1 cellular context compared by ENCODE assay signal in genomic region chr7:103915958-103916357, GRCh38.
TF ChIP-seq lines count a peak whose summit lies in the region.

No MANE protein-coding gene starts in this region.

TF ChIP-seq in K562, 482 proteins besides CTCF, POLR2A, EP300 and RAD21 (continued from another document and continues in another):
- TF ChIP-seq CTCFL (IDR thresholded peaks at IDR 0.05; ENCODE audit: borderline replicate concordance, insufficient read depth, low read depth, low read length, poor library complexity, severe bottlenecking) (no peak), XRCC4 (IDR thresholded peaks at IDR 0.05; ENCODE audit: extremely low read depth, insufficient read depth, insufficient read length) (no peak), RUNX1 (IDR thresholded peaks at IDR 0.05; ENCODE audit: low read depth) (no peak), PREB (CRISPR knock-in tag; IDR thresholded peaks at IDR 0.05) (no peak), MBD1 (CRISPR knock-in tag; IDR thresholded peaks at IDR 0.05) (no peak), RFX1 (IDR thresholded peaks at IDR 0.05) (peak; percentile 47; the same call in 1 of the 2 replicates), GTF3C2 (IDR thresholded peaks at IDR 0.05; ENCODE audit: borderline replicate concordance, extremely low read depth, insufficient read length) (no peak), SOX6 (IDR thresholded peaks at IDR 0.05) (peak; percentile 30; the same call in 1 of the 2 replicates), ZNF318 (IDR thresholded peaks at IDR 0.05; ENCODE audit: borderline replicate concordance in 1 of 2, low read depth in 1 of 2) (peak in 1 of 2 experiments; percentile 34; a peak in 1 of 4 replicates), YY1 (IDR thresholded peaks at IDR 0.05; ENCODE audit: borderline replicate concordance in 1 of 3, control insufficient read depth in 1 of 3, extremely low read depth in 1 of 3, insufficient read depth in 3 of 3, insufficient read length in 1 of 3, insufficient replicate concordance in 2 of 3, low read depth in 1 of 3, low read length in 2 of 3) (peak in 1 of 3 experiments; percentile 29), NCOA2 (IDR thresholded peaks at IDR 0.05; ENCODE audit: partially characterized antibody in 2 of 2) (no peak), ZNF830 (CRISPR knock-in tag; IDR thresholded peaks at IDR 0.05) (no peak), ID3 (CRISPR knock-in tag; IDR thresholded peaks at IDR 0.05) (no peak), ID3 (tag; IDR thresholded peaks at IDR 0.05) (no peak), ZNF174 (CRISPR knock-in tag; IDR thresholded peaks at IDR 0.05) (no peak), CBX2 (IDR thresholded peaks at IDR 0.05; ENCODE audit: insufficient read depth, low read length, poor library complexity, severe bottlenecking) (no peak), CHD7 (IDR thresholded peaks at IDR 0.05; ENCODE audit: low read depth, low read length) (no peak), JUNB (CRISPR knock-in tag; conservative IDR thresholded peaks at IDR 0.05) (peak; percentile 69), NRF1 (conservative IDR thresholded peaks at IDR 0.05 in 1 of 2, IDR thresholded peaks at IDR 0.05 in 1 of 2) (peak in 1 of 2 experiments; percentile 41; a peak in 2 of 4 replicates)
